In genomic region chr11:111977141-111978027, GRCh38 we compare ENCODE assay signal across 8 cellular contexts. TPM values are rescaled to one million over a fixed set of nuclear protein-coding genes. Genes with fewer than 3 reads are reported as not detected.
DNase-seq lines count a peak whose midpoint lies in the region; ATAC-seq and FAIRE-seq lines count a peak whose summit lies in the region.

No MANE protein-coding gene starts in this region.

- H3K27me3 Mint-ChIP-seq in activated T-helper 2 cell treated with anti-CD3 and anti-CD28 coated beads, Interferon-gamma antibody, Interleukin-2, Interleukin-4, amounts not matched to agents 10 μg/mL and 5 μg/mL and 100 μg/mL, durations not matched to agents 14 hours and 24 hours and 36 hours (ENCODE audit: low read depth): peaks cover 2% of the 10 kb centered on the region
- peaks cover 19 to 27% of the 10 kb centered on the region in 2 donors for H3K27me3 Mint-ChIP-seq in natural killer cell treated with Interleukin-12 subunit alpha and Interleukin-12 subunit beta and Interleukin-15 and Interleukin-18, amount 100 ng/mL, for 72 hours

- ATAC-seq in natural killer cell treated with Interleukin-12 subunit alpha and Interleukin-12 subunit beta and Interleukin-15 and Interleukin-18, amount 100 ng/mL, for 72 hours: peak; percentile 76 to 87
- no peak for ATAC-seq in GM21717 (IDR thresholded peaks at IDR 0.05; ENCODE audit: unreplicated experiment)

- peaks cover 6% of the 10 kb centered on the region for H3K4me1 Mint-ChIP-seq in activated T-helper 2 cell treated with anti-CD3 and anti-CD28 coated beads, Interferon-gamma antibody, Interleukin-2, Interleukin-4, amounts not matched to agents 10 μg/mL and 5 μg/mL and 100 μg/mL, durations not matched to agents 14 hours and 24 hours and 36 hours (ENCODE audit: low read depth)
- H3K4me1 Mint-ChIP-seq in natural killer cell treated with Interleukin-12 subunit alpha and Interleukin-12 subunit beta and Interleukin-15 and Interleukin-18, amount 100 ng/mL, for 72 hours (ENCODE audit: low read depth in 2 of 2): peaks cover 0 to 9% of the 10 kb centered on the region in 2 donors

- FAIRE-seq in HTR-8/SVneo (lab: Jason Lieb, UNC) (peak; percentile 94), frontal cortex (lab: Jason Lieb, UNC) (no peak), urothelium cell line (lab: Jason Lieb, UNC) (no peak)

- no peaks in the 10 kb centered on the region for H3K9me3 Mint-ChIP-seq in activated T-helper 2 cell treated with anti-CD3 and anti-CD28 coated beads, Interferon-gamma antibody, Interleukin-2, Interleukin-4, amounts not matched to agents 10 μg/mL and 5 μg/mL and 100 μg/mL, durations not matched to agents 14 hours and 24 hours and 36 hours
- no peaks in the 10 kb centered on the region for H3K9me3 Mint-ChIP-seq in natural killer cell treated with Interleukin-12 subunit alpha and Interleukin-12 subunit beta and Interleukin-15 and Interleukin-18, amount 100 ng/mL, for 72 hours

- peak; percentile 44 for DNase-seq in Daoy (ENCODE audit: low read depth)
- peak; percentile 75 for DNase-seq in HTR-8/SVneo (ENCODE audit: insufficient read length, low spot score)
- DNase-seq in activated T-helper 2 cell treated with anti-CD3 and anti-CD28 coated beads, Interferon-gamma antibody, Interleukin-2, Interleukin-4, amounts not matched to agents 10 μg/mL and 5 μg/mL and 100 μg/mL, durations not matched to agents 14 hours and 24 hours and 36 hours (ENCODE audit: low spot score): no peak
- DNase-seq in frontal cortex (ENCODE audit: low spot score in 2 of 2): peak; percentile 71 to 75
- DNase-seq in natural killer cell treated with Interleukin-12 subunit alpha and Interleukin-12 subunit beta and Interleukin-15 and Interleukin-18, amount 100 ng/mL, for 72 hours (ENCODE audit: low spot score): no peak
- peak; percentile 62 for DNase-seq in urothelium cell line (ENCODE audit: low spot score)
- no peak for DNase-seq in NCI-H187 treated with DMSO at 0.1 percent for 48 hours (lab: John Stamatoyannopoulos, UW)

- H3K4me3 Mint-ChIP-seq in activated T-helper 2 cell treated with anti-CD3 and anti-CD28 coated beads, Interferon-gamma antibody, Interleukin-2, Interleukin-4, amounts not matched to agents 10 μg/mL and 5 μg/mL and 100 μg/mL, durations not matched to agents 14 hours and 24 hours and 36 hours (ENCODE audit: low read depth): peak overlapping the region; percentile 54
- peak overlapping the region; percentile 51 for H3K4me3 Mint-ChIP-seq in natural killer cell treated with Interleukin-12 subunit alpha and Interleukin-12 subunit beta and Interleukin-15 and Interleukin-18, amount 100 ng/mL, for 72 hours

- intact Hi-C loops in activated T-helper 2 cell treated with anti-CD3 and anti-CD28 coated beads, Interferon-gamma antibody, Interleukin-2, Interleukin-4, amounts not matched to agents 10 μg/mL and 5 μg/mL and 100 μg/mL, durations not matched to agents 14 hours and 24 hours and 36 hours (cut with micrococcal nuclease): no loop called here

- peaks cover 55% of the 10 kb centered on the region for H3K36me3 Mint-ChIP-seq in activated T-helper 2 cell treated with anti-CD3 and anti-CD28 coated beads, Interferon-gamma antibody, Interleukin-2, Interleukin-4, amounts not matched to agents 10 μg/mL and 5 μg/mL and 100 μg/mL, durations not matched to agents 14 hours and 24 hours and 36 hours (ENCODE audit: low read depth)
- H3K36me3 Mint-ChIP-seq in natural killer cell treated with Interleukin-12 subunit alpha and Interleukin-12 subunit beta and Interleukin-15 and Interleukin-18, amount 100 ng/mL, for 72 hours: no peaks in the 10 kb centered on the region

- H3K27ac Mint-ChIP-seq in activated T-helper 2 cell treated with anti-CD3 and anti-CD28 coated beads, Interferon-gamma antibody, Interleukin-2, Interleukin-4, amounts not matched to agents 10 μg/mL and 5 μg/mL and 100 μg/mL, durations not matched to agents 14 hours and 24 hours and 36 hours: peak overlapping the region; percentile 40
- H3K27ac Mint-ChIP-seq in natural killer cell treated with Interleukin-12 subunit alpha and Interleukin-12 subunit beta and Interleukin-15 and Interleukin-18, amount 100 ng/mL, for 72 hours: no peak overlapping the region

RNA-seq across cellular contexts. Expression of gene DIXDC1, which starts 40.2 kb away (rescaled TPM):
- total RNA-seq in Daoy (2014; rRNA removed; shearing (Covaris generic)): 7.1 and 9.0 TPM in 2 replicates
- 30.0 and 30.7 TPM in 2 replicates for total RNA-seq in activated T-helper 2 cell treated with anti-CD3 and anti-CD28 coated beads, Interferon-gamma antibody, Interleukin-2, Interleukin-4, amounts not matched to agents 10 μg/mL and 5 μg/mL and 100 μg/mL, durations not matched to agents 14 hours and 24 hours and 36 hours
- total RNA-seq in frontal cortex: 70.5 TPM
- 1 to 10 TPM in 1 of 2 donors, under 1 TPM in 1; 0.45 to 7.3 TPM for total RNA-seq in natural killer cell treated with Interleukin-12 subunit alpha and Interleukin-12 subunit beta and Interleukin-15 and Interleukin-18, amount 100 ng/mL, for 72 hours

RNA-seq across cellular contexts. Expression of gene DLAT, which starts 47.8 kb away (rescaled TPM):
- 49.0 and 49.9 TPM in 2 replicates for total RNA-seq in Daoy (2014; rRNA removed; shearing (Covaris generic))
- total RNA-seq in activated T-helper 2 cell treated with anti-CD3 and anti-CD28 coated beads, Interferon-gamma antibody, Interleukin-2, Interleukin-4, amounts not matched to agents 10 μg/mL and 5 μg/mL and 100 μg/mL, durations not matched to agents 14 hours and 24 hours and 36 hours: 47.2 and 47.3 TPM in 2 replicates
- total RNA-seq in frontal cortex: 53.0 TPM
- total RNA-seq in natural killer cell treated with Interleukin-12 subunit alpha and Interleukin-12 subunit beta and Interleukin-15 and Interleukin-18, amount 100 ng/mL, for 72 hours: 10 to 100 TPM; 37.3 to 40.9 TPM

RNA-seq across cellular contexts. Expression of gene C11orf52, which starts 58.7 kb away (rescaled TPM):
- total RNA-seq in Daoy (2014; rRNA removed; shearing (Covaris generic)): not detected in 2 replicates
- not detected in 2 replicates for total RNA-seq in activated T-helper 2 cell treated with anti-CD3 and anti-CD28 coated beads, Interferon-gamma antibody, Interleukin-2, Interleukin-4, amounts not matched to agents 10 μg/mL and 5 μg/mL and 100 μg/mL, durations not matched to agents 14 hours and 24 hours and 36 hours
- not detected for total RNA-seq in frontal cortex
- total RNA-seq in natural killer cell treated with Interleukin-12 subunit alpha and Interleukin-12 subunit beta and Interleukin-15 and Interleukin-18, amount 100 ng/mL, for 72 hours: not detected

Comparison
In these comparisons a context has a peak if more than half of its experiments do, and no peak if none do; other contexts are left out.
1. DNase-seq: peak in Daoy (single experiment), HTR-8/SVneo (single experiment), frontal cortex (2 of 2) and urothelium cell line (single experiment); none in activated T-helper 2 cell treated with anti-CD3 and anti-CD28 coated beads, Interferon-gamma antibody, Interleukin-2, Interleukin-4, amounts not matched to agents 10 μg/mL and 5 μg/mL and 100 μg/mL, durations not matched to agents 14 hours and 24 hours and 36 hours (single experiment), natural killer cell treated with Interleukin-12 subunit alpha and Interleukin-12 subunit beta and Interleukin-15 and Interleukin-18, amount 100 ng/mL, for 72 hours (single experiment) and NCI-H187 treated with DMSO at 0.1 percent for 48 hours (single experiment).